In the genomic region with DNA sequence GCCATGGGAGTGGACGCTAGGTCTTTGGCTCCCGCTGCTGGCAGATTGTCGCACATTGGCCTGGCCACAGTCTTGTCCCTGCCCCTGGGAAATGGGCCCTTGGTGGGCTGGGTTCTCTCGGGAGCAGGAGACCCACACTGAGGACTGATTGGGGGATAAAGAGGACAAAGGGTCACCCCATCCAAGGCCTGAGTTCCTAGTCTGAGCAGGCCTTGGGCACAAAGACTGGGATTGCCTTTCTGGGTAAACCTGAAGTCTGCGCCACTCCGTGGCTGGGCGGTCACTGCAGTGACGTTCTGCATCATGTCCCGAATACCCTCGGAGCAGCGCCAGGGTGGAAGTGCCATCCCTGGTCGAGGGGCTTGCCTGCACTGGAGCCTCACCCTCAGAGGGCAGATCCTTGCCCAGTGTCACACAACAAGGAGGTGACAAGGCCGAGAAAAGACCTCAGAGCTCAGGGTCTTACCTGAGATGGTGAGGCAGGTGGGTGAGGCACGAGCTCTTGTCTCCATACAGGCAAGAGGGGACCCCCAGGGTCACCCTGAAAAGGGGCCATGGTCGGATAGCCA, we compare ENCODE assay signal across 16 cellular contexts. TPM values are rescaled to one million over a fixed set of nuclear protein-coding genes. Genes with fewer than 3 reads are reported as not detected.
DNase-seq lines count a peak whose midpoint lies in the region; ATAC-seq and TF ChIP-seq lines count a peak whose summit lies in the region.
"Had no signal": no experiment of that assay in that cellular context is flagged by ENCODE, and none has a peak within 500 bp of the region (broad histone marks: within the 10 kb centered on the region; RNA-seq: fewer than 3 reads in every experiment).

No MANE protein-coding gene starts in this region.

- H3K27me3 ChIP-seq in SK-N-SH (ENCODE audit: insufficient read depth): no peaks in the 10 kb centered on the region
- no peaks in the 10 kb centered on the region for H3K27me3 ChIP-seq in right cardiac atrium (ENCODE audit: control insufficient read depth, insufficient read depth)
- H3K27me3 ChIP-seq in stomach: no peaks in the 10 kb centered on the region
- H3K27me3 ChIP-seq: gastrocnemius medialis had no signal

- peaks cover 0 to 22% of the 10 kb centered on the region in 2 experiments; a peak in 1 of 4 replicates for H3K4me1 ChIP-seq in SK-N-SH (ENCODE audit: control insufficient read depth in 1 of 2, insufficient read depth in 2 of 2, low read depth in 1 of 2, low read length in 1 of 2)
- H3K4me1 ChIP-seq in right cardiac atrium (ENCODE audit: control insufficient read depth, insufficient read depth, low read length): no peaks in the 10 kb centered on the region
- peaks cover 0 to 26% (median 17%) of the 10 kb centered on the region in 4 donors for H3K4me1 ChIP-seq in stomach

- no peak overlapping the region for H3K9ac ChIP-seq in SK-N-SH

- H4K20me1 ChIP-seq in SK-N-SH (ENCODE audit: insufficient read depth): peaks cover 28% of the 10 kb centered on the region

- no peak overlapping the region for H3K4me3 ChIP-seq in SK-N-SH (ENCODE audit: low read depth in 2 of 2, low read length in 1 of 2)
- no peak overlapping the region for H3K4me3 ChIP-seq in right cardiac atrium (ENCODE audit: low read length)
- no peak overlapping the region for H3K4me3 ChIP-seq in stomach
- H3K4me3 ChIP-seq: gastrocnemius medialis had no signal

- no peak overlapping the region for H3K4me2 ChIP-seq in SK-N-SH

- TF ChIP-seq CTCF in SK-N-SH (IDR thresholded peaks at IDR 0.05) (no peak), VCaP (conservative IDR thresholded peaks at IDR 0.05) (no peak), stomach (IDR thresholded peaks at IDR 0.05) (no peak)

- H3K36me3 ChIP-seq in SK-N-SH (replicated peaks in 1 of 2; ENCODE audit: control insufficient read depth in 1 of 2, insufficient read depth in 2 of 2, low read length in 1 of 2) (peaks cover 7 to 55% of the 10 kb centered on the region in 2 experiments), stomach (peaks cover 19 to 60% (median 49%) of the 10 kb centered on the region in 4 donors)

- H3F3A ChIP-seq in SK-N-SH (replicated peaks; ENCODE audit: insufficient read depth): no peaks in the 10 kb centered on the region

- CTCF ChIA-PET in SK-N-SH (lab: Yijun Ruan, JAX): interaction anchor here (1.0 to 3.2 kb wide), 3 partner anchors 54 to 524 kb away, joined by 4 to 23 read pairs (median 6); no protein-coding TSS in a partner anchor

- no peak for TF ChIP-seq RAD21 in SK-N-SH (IDR thresholded peaks at IDR 0.05; ENCODE audit: low read length)

- 95% methylated on average over 6 of the region's 15 CpGs for WGBS in SK-N-SH (ENCODE audit: low lambda C conversion rate)
- 89% methylated on average over 15 of the region's 15 CpGs for WGBS in right cardiac atrium
- WGBS in stomach, 5 donors: 82 to 87% (median 87%) methylated on average over 6 to 15 of the region's 15 CpGs

- peak; percentile 11 for DNase-seq in SK-N-SH
- DNase-seq in right cardiac atrium: peak in 2 of 3 donors; percentile 7 to 30
- peak; percentile 17 for DNase-seq in stomach
- no peak for DNase-seq in DMS79 (lab: John Stamatoyannopoulos, UW)
- no peak for DNase-seq in activated gamma-delta T cell treated with Interleukin-2 at 50 U/mL for 16 hours
- DNase-seq: effector CD8-positive, alpha-beta T cell; Kasumi-1; NCI-H1694 treated with DMSO at 0.1 percent for 48 hours; NCI-H82 had no signal

- intact Hi-C loops in right cardiac atrium (cut with DNase I) (loop anchor here in 2 of 4 donors (10.0 kb wide), 4 partner anchors 48 to 528 kb away; no protein-coding TSS in a partner anchor), stomach (cut with DNase I; ENCODE audit: low total_unique reads) (no loop called here)

- no peaks in the 10 kb centered on the region for H3K9me3 ChIP-seq in SK-N-SH
- no peaks in the 10 kb centered on the region for H3K9me3 ChIP-seq in right cardiac atrium (ENCODE audit: control insufficient read depth, low read length)
- no peaks in the 10 kb centered on the region for H3K9me3 ChIP-seq in stomach
- H3K9me3 ChIP-seq: gastrocnemius medialis had no signal

- no peak overlapping the region for H2AFZ ChIP-seq in SK-N-SH (ENCODE audit: low read depth)

- peaks cover 5% of the 10 kb centered on the region; the same call in 1 of the 2 replicates for H3K79me2 ChIP-seq in SK-N-SH (ENCODE audit: insufficient read depth)

- no peak for TF ChIP-seq EP300 in SK-N-SH (IDR thresholded peaks at IDR 0.05; ENCODE audit: borderline replicate concordance in 1 of 2, low read depth in 1 of 2, low read length in 1 of 2)
- TF ChIP-seq EP300 in stomach (IDR thresholded peaks at IDR 0.05): no peak

- H3K27ac ChIP-seq in SK-N-SH (ENCODE audit: low read depth in 2 of 2, low read length in 1 of 2) (no peak overlapping the region; a peak in 1 of 4 replicates), VCaP (peak overlapping the region; percentile 99), right cardiac atrium (ENCODE audit: low read length) (no peak overlapping the region), stomach (no peak overlapping the region)
- H3K27ac ChIP-seq: gastrocnemius medialis had no signal

- H3K9me2 ChIP-seq in SK-N-SH: no peaks in the 10 kb centered on the region

- POLR2A ChIA-PET in SK-N-SH (lab: Yijun Ruan, JAX): no interaction called here

- TF ChIP-seq POLR2A in stomach (IDR thresholded peaks at IDR 0.05): no peak

- no peak for ATAC-seq in SK-N-SH treated with all-trans-retinoic acid at 6 μM for 48 hours
- no peak for ATAC-seq in right cardiac atrium
- no peak for ATAC-seq in HG03039 (IDR thresholded peaks at IDR 0.05; ENCODE audit: unreplicated experiment)
- ATAC-seq: gastrocnemius medialis; naive thymus-derived CD8-positive, alpha-beta T cell had no signal

TF ChIP-seq in SK-N-SH, 30 proteins besides CTCF, POLR2A, EP300 and RAD21 (continues in another document):
- TF ChIP-seq FOXJ3 (CRISPR knock-in tag; IDR thresholded peaks at IDR 0.05): no peak
- TF ChIP-seq, protein P1, sequence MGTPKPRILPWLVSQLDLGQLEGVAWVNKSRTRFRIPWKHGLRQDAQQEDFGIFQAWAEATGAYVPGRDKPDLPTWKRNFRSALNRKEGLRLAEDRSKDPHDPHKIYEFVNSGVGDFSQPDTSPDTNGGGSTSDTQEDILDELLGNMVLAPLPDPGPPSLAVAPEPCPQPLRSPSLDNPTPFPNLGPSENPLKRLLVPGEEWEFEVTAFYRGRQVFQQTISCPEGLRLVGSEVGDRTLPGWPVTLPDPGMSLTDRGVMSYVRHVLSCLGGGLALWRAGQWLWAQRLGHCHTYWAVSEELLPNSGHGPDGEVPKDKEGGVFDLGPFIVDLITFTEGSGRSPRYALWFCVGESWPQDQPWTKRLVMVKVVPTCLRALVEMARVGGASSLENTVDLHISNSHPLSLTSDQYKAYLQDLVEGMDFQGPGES (IDR thresholded peaks at IDR 0.05; ENCODE audit: low read depth, low read length): no peak
- no peak for TF ChIP-seq POLR2AphosphoS5 (IDR thresholded peaks at IDR 0.05; ENCODE audit: low read depth, low read length)
- no peak for TF ChIP-seq MEF2A (IDR thresholded peaks at IDR 0.05; ENCODE audit: borderline replicate concordance, low read depth)
- TF ChIP-seq NFIC (IDR thresholded peaks at IDR 0.05; ENCODE audit: borderline replicate concordance): no peak
- TF ChIP-seq SMC3 (IDR thresholded peaks at IDR 0.05; ENCODE audit: low read depth, low read length): no peak
- TF ChIP-seq TAF1 (IDR thresholded peaks at IDR 0.05; ENCODE audit: borderline replicate concordance, low read depth, low read length): no peak
- TF ChIP-seq JUND (IDR thresholded peaks at IDR 0.05): no peak

TF ChIP-seq in SK-N-SH treated with all-trans-retinoic acid at 6 μM for 48 hours, 23 proteins besides CTCF, POLR2A, EP300 and RAD21:
- TF ChIP-seq RARB (CRISPR knock-in tag; IDR thresholded peaks at IDR 0.05) (no peak), ZNF70 (CRISPR knock-in tag; IDR thresholded peaks at IDR 0.05) (no peak), ZNF8 (CRISPR knock-in tag; IDR thresholded peaks at IDR 0.05) (no peak), TOX (CRISPR knock-in tag; IDR thresholded peaks at IDR 0.05; ENCODE audit: borderline replicate concordance) (no peak), ARNTL (CRISPR knock-in tag; IDR thresholded peaks at IDR 0.05; ENCODE audit: borderline replicate concordance, low read depth) (no peak)
- TF ChIP-seq, protein P2, sequence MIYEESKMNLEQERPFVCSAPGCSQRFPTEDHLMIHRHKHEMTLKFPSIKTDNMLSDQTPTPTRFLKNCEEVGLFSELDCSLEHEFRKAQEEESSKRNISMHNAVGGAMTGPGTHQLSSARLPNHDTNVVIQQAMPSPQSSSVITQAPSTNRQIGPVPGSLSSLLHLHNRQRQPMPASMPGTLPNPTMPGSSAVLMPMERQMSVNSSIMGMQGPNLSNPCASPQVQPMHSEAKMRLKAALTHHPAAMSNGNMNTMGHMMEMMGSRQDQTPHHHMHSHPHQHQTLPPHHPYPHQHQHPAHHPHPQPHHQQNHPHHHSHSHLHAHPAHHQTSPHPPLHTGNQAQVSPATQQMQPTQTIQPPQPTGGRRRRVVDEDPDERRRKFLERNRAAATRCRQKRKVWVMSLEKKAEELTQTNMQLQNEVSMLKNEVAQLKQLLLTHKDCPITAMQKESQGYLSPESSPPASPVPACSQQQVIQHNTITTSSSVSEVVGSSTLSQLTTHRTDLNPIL (CRISPR knock-in tag; IDR thresholded peaks at IDR 0.05; ENCODE audit: low read depth): no peak
TF ChIP-seq in SK-N-SH treated with all-trans-retinoic acid at 6 μM for 48 hours: peak in this region for 0.

RNA-seq across cellular contexts. Expression of a gene that starts 36.1 kb away (rescaled TPM):
- polyA plus RNA-seq in SK-N-SH (2012; rRNA removed) (not detected in 2 replicates), right cardiac atrium (0.16 TPM), stomach (under 1 TPM in 2 of 3 donors, not detected in 1; 0.37 to 0.60 TPM)
- polyA plus RNA-seq in SK-N-SH (2012; cell fraction: cytosol; rRNA removed): not detected in 2 replicates
- not detected in 2 replicates for polyA plus RNA-seq in SK-N-SH (2012; cell fraction: nucleus; rRNA removed)
- total RNA-seq in right cardiac atrium (under 1 TPM in 2 of 4 donors, not detected in 2; 0.23 to 0.38 TPM), stomach (not detected)
- total RNA-seq: A172, gastrocnemius medialis, kidney epithelial cell had no signal

RNA-seq across cellular contexts. Expression of a gene that starts 53.5 kb away (rescaled TPM):
- polyA plus RNA-seq in SK-N-SH (2012; rRNA removed): 5.9 and 7.1 TPM in 2 replicates
- polyA plus RNA-seq in SK-N-SH (2012; cell fraction: cytosol; rRNA removed): 6.1 and 6.8 TPM in 2 replicates
- polyA plus RNA-seq in SK-N-SH (2012; cell fraction: nucleus; rRNA removed): 7.9 and 8.1 TPM in 2 replicates
- 10 to 100 TPM; 31.7 to 82.0 (median 44.3) TPM for total RNA-seq in right cardiac atrium
- polyA plus RNA-seq in right cardiac atrium: 17.3 TPM
- total RNA-seq in stomach: 10 to 100 TPM in 2 of 5 donors, 1 to 10 TPM in 2, not detected in 1; 5.3 to 17.2 (median 10.7) TPM
- polyA plus RNA-seq in stomach: 10 to 100 TPM in 1 of 3 donors, 1 to 10 TPM in 2; 5.3 to 12.5 (median 5.4) TPM

Comparison
In these comparisons a context has a peak if more than half of its experiments do, and no peak if none do; other contexts are left out.
1. DNase-seq: peak in SK-N-SH (single experiment), right cardiac atrium (2 of 3) and stomach (single experiment); none in DMS79 (single experiment) and activated gamma-delta T cell treated with Interleukin-2 at 50 U/mL for 16 hours (single experiment).